Comparison of ENCODE assay signal across 1 cellular context in the genomic region with DNA sequence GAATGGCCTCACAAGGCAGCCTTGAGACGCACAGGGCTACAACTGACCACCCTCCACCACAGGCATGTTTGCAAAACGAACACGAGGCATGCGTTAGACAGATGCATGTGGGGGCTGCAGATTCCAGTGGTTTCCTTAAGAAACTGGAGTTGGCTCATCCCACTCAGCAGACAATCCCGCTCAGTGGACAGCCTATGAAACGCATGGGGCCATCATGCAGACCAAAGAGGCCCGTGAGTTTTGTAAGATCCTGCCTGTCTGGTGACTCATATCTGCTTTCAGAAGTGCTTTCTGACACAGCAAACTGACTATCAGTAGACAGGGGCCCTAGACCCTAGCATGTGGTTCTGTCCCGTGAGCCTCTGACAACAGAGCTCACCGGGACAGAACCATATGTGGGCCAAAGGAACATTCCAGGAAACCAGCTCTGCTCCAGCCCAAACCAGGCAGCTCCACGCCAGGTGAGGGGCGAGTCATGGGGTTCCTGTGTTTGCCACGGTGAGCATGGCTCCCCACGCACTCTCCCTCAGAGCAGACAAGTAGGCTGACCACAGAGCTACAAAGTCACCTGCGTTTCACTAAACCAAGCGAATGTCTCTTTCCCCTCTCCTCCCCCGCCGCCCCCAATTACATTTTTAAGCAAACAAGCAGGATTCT.
TF ChIP-seq lines count a peak whose summit lies in the region.

No MANE protein-coding gene starts in this region.

TF ChIP-seq in K562, 482 proteins besides CTCF, POLR2A, EP300 and RAD21 (continued from another document and continues in another):
- TF ChIP-seq ZNF77 (CRISPR knock-in tag; IDR thresholded peaks at IDR 0.05) (no peak), PHTF2 (CRISPR knock-in tag; IDR thresholded peaks at IDR 0.05) (no peak), EHMT2 (IDR thresholded peaks at IDR 0.05) (0 out of 2 replicates have a peak, but pooled peaks have one; percentile 37), HDAC3 (IDR thresholded peaks at IDR 0.05; ENCODE audit: borderline replicate concordance, partially characterized antibody) (no peak), CBFB (CRISPR knock-in tag; IDR thresholded peaks at IDR 0.05) (0 out of 2 replicates have a peak, but pooled peaks have one; percentile 17), ZNF354B (CRISPR knock-in tag; IDR thresholded peaks at IDR 0.05) (no peak), ADNP (tag; IDR thresholded peaks at IDR 0.05) (no peak), HIVEP1 (CRISPR knock-in tag; IDR thresholded peaks at IDR 0.05) (no peak), JUN (IDR thresholded peaks at IDR 0.05; ENCODE audit: borderline replicate concordance, low read depth, low read length) (peak; percentile 43; the same call in 1 of the 2 replicates), JUN (CRISPR knock-in tag; IDR thresholded peaks at IDR 0.05; ENCODE audit: borderline replicate concordance) (no peak), CEBPB (tag; IDR thresholded peaks at IDR 0.05) (peak; percentile 31; the same call in 1 of the 2 replicates), BHLHE40 (IDR thresholded peaks at IDR 0.05; ENCODE audit: low read length) (peak; percentile 78), PURB (CRISPR knock-in tag; IDR thresholded peaks at IDR 0.05; ENCODE audit: low read depth) (no peak), RBM15 (IDR thresholded peaks at IDR 0.05; ENCODE audit: insufficient read depth, low read length) (no peak), ZNF561 (CRISPR knock-in tag; conservative IDR thresholded peaks at IDR 0.05) (no peak), TRIM24 (IDR thresholded peaks at IDR 0.05) (no peak), NCOA2 (IDR thresholded peaks at IDR 0.05; ENCODE audit: partially characterized antibody in 2 of 2) (no peak), ZNF239 (CRISPR knock-in tag; IDR thresholded peaks at IDR 0.05) (no peak), RUNX1 (IDR thresholded peaks at IDR 0.05; ENCODE audit: low read depth) (no peak), TAF1 (IDR thresholded peaks at IDR 0.05; ENCODE audit: control insufficient read depth, extremely low read depth, insufficient read depth, low read length, severe bottlenecking) (no peak), TEAD1 (CRISPR knock-in tag; IDR thresholded peaks at IDR 0.05) (no peak), ZKSCAN1 (IDR thresholded peaks at IDR 0.05; ENCODE audit: low read depth, low read length) (no peak), DPF2 (IDR thresholded peaks at IDR 0.05) (0 out of 2 replicates have a peak, but pooled peaks have one; percentile 49), MIER1 (IDR thresholded peaks at IDR 0.05; ENCODE audit: low read depth) (no peak), SMAD1 (IDR thresholded peaks at IDR 0.05; ENCODE audit: low read depth, low read length, partially characterized antibody) (no peak), FOSL1 (tag; conservative IDR thresholded peaks at IDR 0.05) (peak; percentile 84), TEAD4 (IDR thresholded peaks at IDR 0.05; ENCODE audit: low read length) (no peak), TEAD4 (CRISPR knock-in tag; IDR thresholded peaks at IDR 0.05; ENCODE audit: borderline replicate concordance) (no peak), TSC22D4 (tag; IDR thresholded peaks at IDR 0.05) (no peak), YY1 (IDR thresholded peaks at IDR 0.05; ENCODE audit: borderline replicate concordance in 1 of 3, control insufficient read depth in 1 of 3, extremely low read depth in 1 of 3, insufficient read depth in 3 of 3, insufficient read length in 1 of 3, insufficient replicate concordance in 2 of 3, low read depth in 1 of 3, low read length in 2 of 3) (no peak), TOE1 (IDR thresholded peaks at IDR 0.05; ENCODE audit: borderline replicate concordance) (no peak), TOE1 (CRISPR knock-in tag; IDR thresholded peaks at IDR 0.05; ENCODE audit: borderline replicate concordance, low read depth) (no peak), BRCA1 (IDR thresholded peaks at IDR 0.05) (no peak), BRCA1 (CRISPR knock-in tag; IDR thresholded peaks at IDR 0.05) (no peak)
- TF ChIP-seq, protein P1, sequence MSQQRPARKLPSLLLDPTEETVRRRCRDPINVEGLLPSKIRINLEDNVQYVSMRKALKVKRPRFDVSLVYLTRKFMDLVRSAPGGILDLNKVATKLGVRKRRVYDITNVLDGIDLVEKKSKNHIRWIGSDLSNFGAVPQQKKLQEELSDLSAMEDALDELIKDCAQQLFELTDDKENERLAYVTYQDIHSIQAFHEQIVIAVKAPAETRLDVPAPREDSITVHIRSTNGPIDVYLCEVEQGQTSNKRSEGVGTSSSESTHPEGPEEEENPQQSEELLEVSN (IDR thresholded peaks at IDR 0.05; ENCODE audit: borderline replicate concordance in 1 of 2, extremely low read depth in 1 of 2, insufficient read depth in 1 of 2, insufficient read length in 1 of 2, low read depth in 1 of 2, low read length in 1 of 2, poor library complexity in 1 of 2, severe bottlenecking in 1 of 2): peak in 1 of 2 experiments; percentile 14
- TF ChIP-seq, protein P2, sequence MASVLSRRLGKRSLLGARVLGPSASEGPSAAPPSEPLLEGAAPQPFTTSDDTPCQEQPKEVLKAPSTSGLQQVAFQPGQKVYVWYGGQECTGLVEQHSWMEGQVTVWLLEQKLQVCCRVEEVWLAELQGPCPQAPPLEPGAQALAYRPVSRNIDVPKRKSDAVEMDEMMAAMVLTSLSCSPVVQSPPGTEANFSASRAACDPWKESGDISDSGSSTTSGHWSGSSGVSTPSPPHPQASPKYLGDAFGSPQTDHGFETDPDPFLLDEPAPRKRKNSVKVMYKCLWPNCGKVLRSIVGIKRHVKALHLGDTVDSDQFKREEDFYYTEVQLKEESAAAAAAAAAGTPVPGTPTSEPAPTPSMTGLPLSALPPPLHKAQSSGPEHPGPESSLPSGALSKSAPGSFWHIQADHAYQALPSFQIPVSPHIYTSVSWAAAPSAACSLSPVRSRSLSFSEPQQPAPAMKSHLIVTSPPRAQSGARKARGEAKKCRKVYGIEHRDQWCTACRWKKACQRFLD (CRISPR knock-in tag; IDR thresholded peaks at IDR 0.05): no peak
- TF ChIP-seq, protein P3, sequence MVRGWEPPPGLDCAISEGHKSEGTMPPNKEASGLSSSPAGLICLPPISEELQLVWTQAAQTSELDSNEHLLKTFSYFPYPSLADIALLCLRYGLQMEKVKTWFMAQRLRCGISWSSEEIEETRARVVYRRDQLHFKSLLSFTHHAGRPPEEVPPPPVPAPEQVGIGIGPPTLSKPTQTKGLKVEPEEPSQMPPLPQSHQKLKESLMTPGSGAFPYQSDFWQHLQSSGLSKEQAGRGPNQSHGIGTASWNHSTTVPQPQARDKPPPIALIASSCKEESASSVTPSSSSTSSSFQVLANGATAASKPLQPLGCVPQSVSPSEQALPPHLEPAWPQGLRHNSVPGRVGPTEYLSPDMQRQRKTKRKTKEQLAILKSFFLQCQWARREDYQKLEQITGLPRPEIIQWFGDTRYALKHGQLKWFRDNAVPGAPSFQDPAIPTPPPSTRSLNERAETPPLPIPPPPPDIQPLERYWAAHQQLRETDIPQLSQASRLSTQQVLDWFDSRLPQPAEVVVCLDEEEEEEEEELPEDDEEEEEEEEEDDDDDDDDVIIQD (CRISPR knock-in tag; IDR thresholded peaks at IDR 0.05): no peak
- TF ChIP-seq, protein P4, sequence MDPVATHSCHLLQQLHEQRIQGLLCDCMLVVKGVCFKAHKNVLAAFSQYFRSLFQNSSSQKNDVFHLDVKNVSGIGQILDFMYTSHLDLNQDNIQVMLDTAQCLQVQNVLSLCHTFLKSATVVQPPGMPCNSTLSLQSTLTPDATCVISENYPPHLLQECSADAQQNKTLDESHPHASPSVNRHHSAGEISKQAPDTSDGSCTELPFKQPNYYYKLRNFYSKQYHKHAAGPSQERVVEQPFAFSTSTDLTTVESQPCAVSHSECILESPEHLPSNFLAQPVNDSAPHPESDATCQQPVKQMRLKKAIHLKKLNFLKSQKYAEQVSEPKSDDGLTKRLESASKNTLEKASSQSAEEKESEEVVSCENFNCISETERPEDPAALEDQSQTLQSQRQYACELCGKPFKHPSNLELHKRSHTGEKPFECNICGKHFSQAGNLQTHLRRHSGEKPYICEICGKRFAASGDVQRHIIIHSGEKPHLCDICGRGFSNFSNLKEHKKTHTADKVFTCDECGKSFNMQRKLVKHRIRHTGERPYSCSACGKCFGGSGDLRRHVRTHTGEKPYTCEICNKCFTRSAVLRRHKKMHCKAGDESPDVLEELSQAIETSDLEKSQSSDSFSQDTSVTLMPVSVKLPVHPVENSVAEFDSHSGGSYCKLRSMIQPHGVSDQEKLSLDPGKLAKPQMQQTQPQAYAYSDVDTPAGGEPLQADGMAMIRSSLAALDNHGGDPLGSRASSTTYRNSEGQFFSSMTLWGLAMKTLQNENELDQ (CRISPR knock-in tag; IDR thresholded peaks at IDR 0.05; ENCODE audit: borderline replicate concordance): no peak
- TF ChIP-seq, protein P5, sequence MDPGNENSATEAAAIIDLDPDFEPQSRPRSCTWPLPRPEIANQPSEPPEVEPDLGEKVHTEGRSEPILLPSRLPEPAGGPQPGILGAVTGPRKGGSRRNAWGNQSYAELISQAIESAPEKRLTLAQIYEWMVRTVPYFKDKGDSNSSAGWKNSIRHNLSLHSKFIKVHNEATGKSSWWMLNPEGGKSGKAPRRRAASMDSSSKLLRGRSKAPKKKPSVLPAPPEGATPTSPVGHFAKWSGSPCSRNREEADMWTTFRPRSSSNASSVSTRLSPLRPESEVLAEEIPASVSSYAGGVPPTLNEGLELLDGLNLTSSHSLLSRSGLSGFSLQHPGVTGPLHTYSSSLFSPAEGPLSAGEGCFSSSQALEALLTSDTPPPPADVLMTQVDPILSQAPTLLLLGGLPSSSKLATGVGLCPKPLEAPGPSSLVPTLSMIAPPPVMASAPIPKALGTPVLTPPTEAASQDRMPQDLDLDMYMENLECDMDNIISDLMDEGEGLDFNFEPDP (CRISPR knock-in tag; IDR thresholded peaks at IDR 0.05): no peak
- TF ChIP-seq, protein P6, sequence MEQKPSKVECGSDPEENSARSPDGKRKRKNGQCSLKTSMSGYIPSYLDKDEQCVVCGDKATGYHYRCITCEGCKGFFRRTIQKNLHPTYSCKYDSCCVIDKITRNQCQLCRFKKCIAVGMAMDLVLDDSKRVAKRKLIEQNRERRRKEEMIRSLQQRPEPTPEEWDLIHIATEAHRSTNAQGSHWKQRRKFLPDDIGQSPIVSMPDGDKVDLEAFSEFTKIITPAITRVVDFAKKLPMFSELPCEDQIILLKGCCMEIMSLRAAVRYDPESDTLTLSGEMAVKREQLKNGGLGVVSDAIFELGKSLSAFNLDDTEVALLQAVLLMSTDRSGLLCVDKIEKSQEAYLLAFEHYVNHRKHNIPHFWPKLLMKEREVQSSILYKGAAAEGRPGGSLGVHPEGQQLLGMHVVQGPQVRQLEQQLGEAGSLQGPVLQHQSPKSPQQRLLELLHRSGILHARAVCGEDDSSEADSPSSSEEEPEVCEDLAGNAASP (IDR thresholded peaks at IDR 0.05): no peak
- TF ChIP-seq, protein P7, sequence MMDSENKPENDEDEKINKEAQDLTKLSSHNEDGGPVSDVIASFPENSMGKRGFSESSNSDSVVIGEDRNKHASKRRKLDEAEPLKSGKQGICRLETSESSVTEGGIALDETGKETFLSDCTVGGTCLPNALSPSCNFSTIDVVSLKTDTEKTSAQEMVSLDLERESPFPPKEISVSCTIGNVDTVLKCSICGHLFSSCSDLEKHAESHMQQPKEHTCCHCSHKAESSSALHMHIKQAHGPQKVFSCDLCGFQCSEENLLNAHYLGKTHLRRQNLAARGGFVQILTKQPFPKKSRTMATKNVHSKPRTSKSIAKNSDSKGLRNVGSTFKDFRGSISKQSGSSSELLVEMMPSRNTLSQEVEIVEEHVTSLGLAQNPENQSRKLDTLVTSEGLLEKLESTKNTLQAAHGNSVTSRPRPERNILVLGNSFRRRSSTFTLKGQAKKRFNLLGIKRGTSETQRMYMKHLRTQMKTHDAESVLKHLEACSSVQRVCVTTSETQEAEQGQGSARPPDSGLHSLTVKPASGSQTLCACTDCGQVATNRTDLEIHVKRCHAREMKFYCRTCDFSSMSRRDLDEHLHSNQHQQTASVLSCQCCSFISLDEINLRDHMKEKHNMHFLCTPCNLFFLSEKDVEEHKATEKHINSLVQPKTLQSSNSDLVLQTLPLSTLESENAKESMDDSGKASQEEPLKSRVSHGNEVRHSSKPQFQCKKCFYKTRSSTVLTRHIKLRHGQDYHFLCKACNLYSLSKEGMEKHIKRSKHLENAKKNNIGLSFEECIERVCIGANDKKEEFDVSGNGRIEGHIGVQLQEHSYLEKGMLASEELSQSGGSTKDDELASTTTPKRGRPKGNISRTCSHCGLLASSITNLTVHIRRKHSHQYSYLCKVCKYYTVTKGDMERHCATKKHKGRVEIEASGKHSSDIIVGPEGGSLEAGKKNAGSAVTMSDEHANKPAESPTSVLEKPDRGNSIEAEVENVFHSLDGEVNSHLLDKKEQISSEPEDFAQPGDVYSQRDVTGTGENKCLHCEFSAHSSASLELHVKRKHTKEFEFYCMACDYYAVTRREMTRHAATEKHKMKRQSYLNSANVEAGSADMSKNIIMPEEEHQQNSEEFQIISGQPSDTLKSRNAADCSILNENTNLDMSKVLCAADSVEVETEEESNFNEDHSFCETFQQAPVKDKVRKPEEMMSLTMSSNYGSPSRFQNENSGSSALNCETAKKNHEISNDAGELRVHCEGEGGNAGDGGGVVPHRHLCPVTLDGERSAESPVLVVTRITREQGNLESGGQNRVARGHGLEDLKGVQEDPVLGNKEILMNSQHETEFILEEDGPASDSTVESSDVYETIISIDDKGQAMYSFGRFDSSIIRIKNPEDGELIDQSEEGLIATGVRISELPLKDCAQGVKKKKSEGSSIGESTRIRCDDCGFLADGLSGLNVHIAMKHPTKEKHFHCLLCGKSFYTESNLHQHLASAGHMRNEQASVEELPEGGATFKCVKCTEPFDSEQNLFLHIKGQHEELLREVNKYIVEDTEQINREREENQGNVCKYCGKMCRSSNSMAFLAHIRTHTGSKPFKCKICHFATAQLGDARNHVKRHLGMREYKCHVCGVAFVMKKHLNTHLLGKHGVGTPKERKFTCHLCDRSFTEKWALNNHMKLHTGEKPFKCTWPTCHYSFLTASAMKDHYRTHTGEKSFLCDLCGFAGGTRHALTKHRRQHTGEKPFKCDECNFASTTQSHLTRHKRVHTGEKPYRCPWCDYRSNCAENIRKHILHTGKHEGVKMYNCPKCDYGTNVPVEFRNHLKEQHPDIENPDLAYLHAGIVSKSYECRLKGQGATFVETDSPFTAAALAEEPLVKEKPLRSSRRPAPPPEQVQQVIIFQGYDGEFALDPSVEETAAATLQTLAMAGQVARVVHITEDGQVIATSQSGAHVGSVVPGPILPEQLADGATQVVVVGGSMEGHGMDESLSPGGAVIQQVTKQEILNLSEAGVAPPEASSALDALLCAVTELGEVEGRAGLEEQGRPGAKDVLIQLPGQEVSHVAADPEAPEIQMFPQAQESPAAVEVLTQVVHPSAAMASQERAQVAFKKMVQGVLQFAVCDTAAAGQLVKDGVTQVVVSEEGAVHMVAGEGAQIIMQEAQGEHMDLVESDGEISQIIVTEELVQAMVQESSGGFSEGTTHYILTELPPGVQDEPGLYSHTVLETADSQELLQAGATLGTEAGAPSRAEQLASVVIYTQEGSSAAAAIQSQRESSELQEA (IDR thresholded peaks at IDR 0.05; ENCODE audit: low read depth): no peak
- TF ChIP-seq, protein P8, sequence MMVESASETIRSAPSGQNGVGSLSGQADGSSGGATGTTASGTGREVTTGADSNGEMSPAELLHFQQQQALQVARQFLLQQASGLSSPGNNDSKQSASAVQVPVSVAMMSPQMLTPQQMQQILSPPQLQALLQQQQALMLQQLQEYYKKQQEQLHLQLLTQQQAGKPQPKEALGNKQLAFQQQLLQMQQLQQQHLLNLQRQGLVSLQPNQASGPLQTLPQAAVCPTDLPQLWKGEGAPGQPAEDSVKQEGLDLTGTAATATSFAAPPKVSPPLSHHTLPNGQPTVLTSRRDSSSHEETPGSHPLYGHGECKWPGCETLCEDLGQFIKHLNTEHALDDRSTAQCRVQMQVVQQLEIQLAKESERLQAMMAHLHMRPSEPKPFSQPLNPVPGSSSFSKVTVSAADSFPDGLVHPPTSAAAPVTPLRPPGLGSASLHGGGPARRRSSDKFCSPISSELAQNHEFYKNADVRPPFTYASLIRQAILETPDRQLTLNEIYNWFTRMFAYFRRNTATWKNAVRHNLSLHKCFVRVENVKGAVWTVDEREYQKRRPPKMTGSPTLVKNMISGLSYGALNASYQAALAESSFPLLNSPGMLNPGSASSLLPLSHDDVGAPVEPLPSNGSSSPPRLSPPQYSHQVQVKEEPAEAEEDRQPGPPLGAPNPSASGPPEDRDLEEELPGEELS (CRISPR knock-in tag; IDR thresholded peaks at IDR 0.05; ENCODE audit: borderline replicate concordance): no peak
